ENCODE assay signal across 15 cellular contexts in the genomic region with DNA sequence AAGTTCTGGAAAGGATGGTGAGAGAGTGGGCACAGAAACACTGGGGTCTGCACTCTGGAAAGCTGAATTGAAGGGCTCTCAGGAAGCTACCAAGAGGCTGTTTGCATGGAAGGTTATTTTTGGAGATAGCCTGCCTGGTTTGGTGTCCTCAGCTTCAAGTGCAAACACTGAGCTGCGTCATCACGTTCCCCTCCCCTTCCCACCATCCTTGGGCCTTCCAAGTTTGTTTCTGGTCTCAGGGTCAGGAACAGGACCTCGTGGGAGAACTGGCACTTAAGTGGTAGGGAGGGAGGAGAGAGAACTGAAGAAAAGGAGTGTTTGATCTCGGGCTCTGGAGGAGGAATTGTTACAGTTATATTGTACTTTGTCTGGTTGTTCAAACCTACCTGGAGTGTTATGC. TPM values are rescaled to one million over a fixed set of nuclear protein-coding genes. Genes with fewer than 3 reads are reported as not detected.
DNase-seq lines count a peak whose midpoint lies in the region; ATAC-seq, FAIRE-seq and TF ChIP-seq lines count a peak whose summit lies in the region.
"Had no signal": no experiment of that assay in that cellular context is flagged by ENCODE, and none has a peak within 500 bp of the region (broad histone marks: within the 10 kb centered on the region; RNA-seq: fewer than 3 reads in every experiment).

No MANE protein-coding gene starts in this region.

- H3K27ac Mint-ChIP-seq in T-helper 17 cell: peak overlapping the region; percentile 85
- no peak overlapping the region for H3K27ac Mint-ChIP-seq in activated naive CD4-positive, alpha-beta T cell treated with anti-CD3 and anti-CD28 coated beads for 36 hours

- H3K9me3 Mint-ChIP-seq in activated naive CD4-positive, alpha-beta T cell treated with anti-CD3 and anti-CD28 coated beads for 36 hours: no peaks in the 10 kb centered on the region

- ATAC-seq in T-helper 17 cell (no peak), lower lobe of right lung (peak; percentile 66 to 84), HG02623 (IDR thresholded peaks at IDR 0.05; ENCODE audit: unreplicated experiment) (no peak)

- TF ChIP-seq POLR2A in endothelial cell of umbilical vein (IDR thresholded peaks at IDR 0.05; ENCODE audit: low read depth, low read length): no peak

- H3K27me3 ChIP-seq in endothelial cell of umbilical vein (ENCODE audit: control insufficient read depth in 2 of 2, insufficient read depth in 2 of 2, low read length in 2 of 2): no peaks in the 10 kb centered on the region
- H3K27me3 ChIP-seq in lower lobe of right lung (ENCODE audit: low read depth): no peaks in the 10 kb centered on the region
- H3K27me3 ChIP-seq in stomach smooth muscle (ENCODE audit: control insufficient read depth in 1 of 2, insufficient read depth in 2 of 2, low read length in 2 of 2): no peaks in the 10 kb centered on the region
- no peaks in the 10 kb centered on the region for H3K27me3 ChIP-seq in small intestine (ENCODE audit: control insufficient read depth in 2 of 2, insufficient read depth in 2 of 2, low read length in 2 of 2)

- no peaks in the 10 kb centered on the region for H3K27me3 Mint-ChIP-seq in T-helper 17 cell
- no peaks in the 10 kb centered on the region for H3K27me3 Mint-ChIP-seq in activated naive CD4-positive, alpha-beta T cell treated with anti-CD3 and anti-CD28 coated beads for 36 hours (ENCODE audit: low read depth)

- TF ChIP-seq CTCF in endothelial cell of umbilical vein (IDR thresholded peaks at IDR 0.05; ENCODE audit: extremely low read depth in 1 of 2, insufficient read depth in 1 of 2, low read depth in 1 of 2, low read length in 2 of 2) (no peak), lower lobe of right lung (IDR thresholded peaks at IDR 0.05) (no peak)

- no peak overlapping the region for H3K4me2 ChIP-seq in endothelial cell of umbilical vein (ENCODE audit: insufficient read depth, low read length)

- H3K79me2 ChIP-seq in endothelial cell of umbilical vein (ENCODE audit: control insufficient read depth, insufficient read depth, low read length): peaks cover 26% of the 10 kb centered on the region

- H3K4me1 ChIP-seq in endothelial cell of umbilical vein (ENCODE audit: control insufficient read depth, extremely low read depth, insufficient read depth, low read length): no peaks in the 10 kb centered on the region
- peaks cover 19% of the 10 kb centered on the region for H3K4me1 ChIP-seq in lower lobe of right lung
- H3K4me1 ChIP-seq in stomach smooth muscle (ENCODE audit: control insufficient read depth, insufficient read depth, low read length): no peaks in the 10 kb centered on the region
- no peaks in the 10 kb centered on the region for H3K4me1 ChIP-seq in small intestine (ENCODE audit: control insufficient read depth in 2 of 2, insufficient read depth in 1 of 2, low read depth in 1 of 2, low read length in 1 of 2)

- FAIRE-seq in endothelial cell of umbilical vein (lab: Jason Lieb, UNC) (no peak), small intestine (lab: Jason Lieb, UNC) (no peak)

- H3K4me1 Mint-ChIP-seq in T-helper 17 cell: peaks cover 48% of the 10 kb centered on the region
- H3K4me1 Mint-ChIP-seq in activated naive CD4-positive, alpha-beta T cell treated with anti-CD3 and anti-CD28 coated beads for 36 hours (ENCODE audit: low read depth): peaks cover 18% of the 10 kb centered on the region

- H3K4me3 ChIP-seq in endothelial cell of umbilical vein (replicated peaks in 1 of 3; ENCODE audit: insufficient read depth in 1 of 3, low read depth in 1 of 3, low read length in 3 of 3) (no peak overlapping the region), lower lobe of right lung (no peak overlapping the region), stomach smooth muscle (ENCODE audit: low read length in 2 of 2) (no peak overlapping the region), small intestine (ENCODE audit: low read depth in 1 of 2, low read length in 2 of 2) (no peak overlapping the region)

- 49 to 83% (median 76%) methylated on average over 4 of the region's 4 CpGs for WGBS in small intestine, 3 donors

- CTCF ChIA-PET in endothelial cell of umbilical vein (lab: Charles Lee): interaction anchor here (1.3 to 1.7 kb wide), 2 partner anchors 12 to 92 kb away, joined by 3 to 5 read pairs; no protein-coding TSS in a partner anchor
- CTCF ChIA-PET in activated naive CD4-positive, alpha-beta T cell treated with anti-CD3 and anti-CD28 coated beads for 36 hours (lab: Charles Lee): interaction anchor here (2.0 kb wide), 1 partner anchor 10 kb away, joined by 5 read pairs; no protein-coding TSS in a partner anchor

- H3K4me3 Mint-ChIP-seq in T-helper 17 cell: no peak overlapping the region
- no peak overlapping the region for H3K4me3 Mint-ChIP-seq in activated naive CD4-positive, alpha-beta T cell treated with anti-CD3 and anti-CD28 coated beads for 36 hours

- H3K9ac ChIP-seq in endothelial cell of umbilical vein (replicated peaks; ENCODE audit: extremely low read depth, insufficient read depth, low read length) (no peak overlapping the region), stomach smooth muscle (ENCODE audit: low read length in 2 of 2) (no peak overlapping the region)

- no TSS peak for BruUV-seq in endothelial cell of umbilical vein (replicated peaks; lab: Mats Ljungman, UMichigan)

- intact Hi-C loops in endothelial cell of umbilical vein (cut with micrococcal nuclease) (loop anchor here (1.0 kb wide), 1 partner anchor 12 kb away; no protein-coding TSS in a partner anchor), lower lobe of right lung (cut with DNase I) (no loop called here)
- intact Hi-C loops in activated naive CD4-positive, alpha-beta T cell treated with anti-CD3 and anti-CD28 coated beads for 36 hours (cut with micrococcal nuclease): no loop called here

- no peaks in the 10 kb centered on the region for H3K9me1 ChIP-seq in endothelial cell of umbilical vein (replicated peaks; ENCODE audit: control insufficient read depth, extremely low read depth, insufficient read depth, low read length)

- peaks cover 7% of the 10 kb centered on the region for H3K36me3 Mint-ChIP-seq in T-helper 17 cell (ENCODE audit: low read depth)
- H3K36me3 Mint-ChIP-seq in activated naive CD4-positive, alpha-beta T cell treated with anti-CD3 and anti-CD28 coated beads for 36 hours (ENCODE audit: low read depth): peaks cover 20% of the 10 kb centered on the region

- no peak for DNase-seq in T-helper 17 cell
- peak; percentile 38 for DNase-seq in endothelial cell of umbilical vein (ENCODE audit: low read depth, low spot score)
- DNase-seq in lower lobe of right lung: no peak
- no peak for DNase-seq in activated naive CD4-positive, alpha-beta T cell treated with anti-CD3 and anti-CD28 coated beads for 36 hours
- DNase-seq in small intestine: no peak
- no peak for DNase-seq in DMS79 (lab: John Stamatoyannopoulos, UW)
- DNase-seq: activated CD4-positive, CD25-positive, alpha-beta regulatory T cell treated with anti-CD3 and anti-CD28 coated beads, Interleukin-2, amount 50 U/mL, for 72 hours; activated T-cell treated with anti-CD3 and anti-CD28 coated beads, Interleukin-2, amount 50 U/mL, for 48 hours; DND-41; NCI-H1092; NCI-H2227 treated with DMSO at 0.1 percent for 48 hours; nucleus accumbens; stimulated activated CD8-positive, alpha-beta memory T cell treated with anti-CD3 and anti-CD28 coated beads, Interleukin-4, amount 100 ng/mL, for 48 hours had no signal

- H3K27ac ChIP-seq in endothelial cell of umbilical vein (ENCODE audit: insufficient read depth, low read depth, low read length): no peak overlapping the region
- peak overlapping the region; percentile 25 for H3K27ac ChIP-seq in lower lobe of right lung
- H3K27ac ChIP-seq in stomach smooth muscle (ENCODE audit: low read length): peak overlapping the region; percentile 13
- no peak overlapping the region for H3K27ac ChIP-seq in small intestine (ENCODE audit: low read depth in 1 of 2, low read length in 1 of 2)

- H3K36me3 ChIP-seq in endothelial cell of umbilical vein (ENCODE audit: control insufficient read depth in 2 of 2, extremely low read depth in 1 of 2, insufficient read depth in 2 of 2, low read length in 2 of 2) (peaks cover 8 to 25% of the 10 kb centered on the region in 2 experiments), lower lobe of right lung (peaks cover 15% of the 10 kb centered on the region), stomach smooth muscle (ENCODE audit: control insufficient read depth in 2 of 2, insufficient read depth in 2 of 2, low read length in 2 of 2) (no peaks in the 10 kb centered on the region), small intestine (ENCODE audit: control insufficient read depth in 2 of 2, insufficient read depth in 2 of 2, low read length in 2 of 2) (no peaks in the 10 kb centered on the region)

- H3K9me3 ChIP-seq in T-helper 17 cell (ENCODE audit: control insufficient read depth, low read length, poor library complexity, severe bottlenecking) (no peaks in the 10 kb centered on the region), endothelial cell of umbilical vein (replicated peaks; ENCODE audit: control insufficient read depth, insufficient read depth, low read length) (no peaks in the 10 kb centered on the region), lower lobe of right lung (no peaks in the 10 kb centered on the region), stomach smooth muscle (ENCODE audit: control insufficient read depth in 2 of 2, low read length in 2 of 2) (no peaks in the 10 kb centered on the region), small intestine (ENCODE audit: control insufficient read depth, low read depth) (no peaks in the 10 kb centered on the region)

- dilution Hi-C loops in endothelial cell of umbilical vein (cut with MboI; ENCODE audit: extremely low pct_ligation_motif_present, low sequenced_read_pairs): no loop called here

- POLR2A ChIA-PET in endothelial cell of umbilical vein (lab: Charles Lee): interaction anchor here (0.7 kb wide), 1 partner anchor 115 kb away, joined by 5 read pairs; no protein-coding TSS in a partner anchor

- no peak overlapping the region for H2AFZ ChIP-seq in endothelial cell of umbilical vein (ENCODE audit: low read depth, low read length)

- no peaks in the 10 kb centered on the region for H4K20me1 ChIP-seq in endothelial cell of umbilical vein (replicated peaks; ENCODE audit: control insufficient read depth, extremely low read depth, insufficient read depth, low read length)

RNA-seq across cellular contexts. Expression of a gene that starts 10.6 kb away (rescaled TPM):
- total RNA-seq in T-helper 17 cell (100 to 1,000 TPM; 109 to 134 TPM), endothelial cell of umbilical vein (86.5 and 101 TPM in 2 replicates), lower lobe of right lung (72.7 TPM)
- polyA plus RNA-seq in endothelial cell of umbilical vein (61.2 and 63.9 TPM in 2 replicates), small intestine (10 to 100 TPM in 1 of 3 donors, 1 to 10 TPM in 1, under 1 TPM in 1; 0.45 to 18.2 (median 3.8) TPM)
- polyA plus RNA-seq in endothelial cell of umbilical vein (2011; cell fraction: cytosol; rRNA removed): 53.7 and 67.6 TPM in 2 replicates
- 62.9 and 68.0 TPM in 2 replicates for polyA plus RNA-seq in endothelial cell of umbilical vein (2011; cell fraction: nucleus; rRNA removed)
- 71.0 and 77.4 TPM in 2 replicates for polyA plus RNA-seq in endothelial cell of umbilical vein (2012)
- 219 and 220 TPM in 2 replicates for polyA minus RNA-seq in endothelial cell of umbilical vein
- 0.51 TPM for polyA minus RNA-seq in endothelial cell of umbilical vein (2011; cell fraction: cytosol; rRNA and poly(A)+ RNA removed)
- 91.7 and 129 TPM in 2 replicates for polyA minus RNA-seq in endothelial cell of umbilical vein (2011; cell fraction: nucleus; rRNA and poly(A)+ RNA removed)
- total RNA-seq in activated naive CD4-positive, alpha-beta T cell treated with anti-CD3 and anti-CD28 coated beads for 36 hours: 10 to 100 TPM; 76.2 to 78.0 TPM

Comparison
In these comparisons a context has a peak if more than half of its experiments do, and no peak if none do; other contexts are left out.
1. ATAC-seq: peak in lower lobe of right lung (2 of 2); none in T-helper 17 cell (single experiment) and HG02623 (single experiment).
2. H3K27ac ChIP-seq: peak in lower lobe of right lung (single experiment) and stomach smooth muscle (single experiment); none in endothelial cell of umbilical vein (single experiment) and small intestine (0 of 2).